In the genomic region with DNA sequence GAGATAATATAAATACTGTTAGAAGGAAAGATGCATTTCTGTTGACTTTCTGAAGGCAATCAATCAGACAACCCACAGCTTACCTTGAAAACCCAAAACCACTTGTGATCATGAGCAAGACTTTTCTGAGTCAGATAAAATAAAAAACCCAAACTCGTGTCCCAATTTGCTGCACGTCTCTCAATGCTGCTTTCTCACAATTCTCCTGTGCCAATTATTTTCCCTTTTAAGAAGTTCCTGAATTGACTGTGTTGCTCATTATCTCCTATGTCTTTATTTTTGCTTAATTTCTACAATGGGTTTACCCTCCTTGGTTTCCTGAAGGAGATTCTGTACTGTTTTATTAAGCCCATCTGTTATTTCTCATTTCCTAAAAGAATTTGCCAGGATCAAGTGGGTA, we compare ENCODE assay signal across 35 cellular contexts.
"Had no signal": no experiment of that assay in that cellular context is flagged by ENCODE, and none has a peak within 500 bp of the region (broad histone marks: within the 10 kb centered on the region; RNA-seq: fewer than 3 reads in every experiment).

No MANE protein-coding gene starts in this region.

- H3K27me3 ChIP-seq: adrenal gland, body of pancreas, brain microvascular endothelial cell, breast epithelium had no signal

- H3K4me1 Mint-ChIP-seq: activated B cell treated with CpG ODN at 0.5 μM for 24 hours; activated CD4-positive, alpha-beta T cell treated with anti-CD3 and anti-CD28 coated beads, Interleukin-2, amount 10 ng/mL, durations not matched to agents 24 days and 14 days; activated naive CD8-positive, alpha-beta T cell treated with anti-CD3 and anti-CD28 coated beads for 36 hours; activated T-helper 17 cell treated with anti-CD3 and anti-CD28 coated beads, Interleukin-2, amount 50 U/mL, for 72 hours had no signal

- H3K36me3 Mint-ChIP-seq: activated CD4-positive, alpha-beta memory T cell treated with anti-CD3 and anti-CD28 coated beads for 36 hours; activated naive CD4-positive, alpha-beta T cell treated with anti-CD3 and anti-CD28 coated beads, Interleukin-2, amount 50 U/mL, for 72 hours; activated naive CD8-positive, alpha-beta T cell treated with anti-CD3 and anti-CD28 coated beads for 36 hours had no signal

- DNase-seq: activated B cell treated with CpG ODN at 0.5 μM for 24 hours; activated CD4-positive, alpha-beta memory T cell treated with anti-CD3 and anti-CD28 coated beads for 36 hours; activated CD4-positive, alpha-beta T cell treated with anti-CD3 and anti-CD28 coated beads for 4 hours; activated CD4-positive, alpha-beta T cell treated with anti-CD3 and anti-CD28 coated beads, Interleukin-2, amount 10 ng/mL, durations not matched to agents 24 days and 14 days; activated CD4-positive, alpha-beta T cell treated with anti-CD3 and anti-CD28 coated beads, Interleukin-2, amount 50 U/mL, for 1 hour; activated CD4-positive, alpha-beta T cell treated with anti-CD3 and anti-CD28 coated beads, Interleukin-2, amount 50 U/mL, for 4 hours; activated CD4-positive, CD25-positive, alpha-beta regulatory T cell treated with anti-CD3 and anti-CD28 coated beads, Interleukin-2, amount 50 U/mL, for 72 hours; activated CD8-positive, alpha-beta memory T cell treated with anti-CD3 and anti-CD28 coated beads, Interleukin-2, amount 50 U/mL, for 4 hours; activated CD8-positive, alpha-beta T cell treated with anti-CD3 and anti-CD28 coated beads for 36 hours; activated effector memory CD4-positive, alpha-beta T cell treated with anti-CD3 and anti-CD28 coated beads, Interleukin-2, amount 50 U/mL, for 16 hours; activated gamma-delta T cell treated with Interleukin-2 at 50 U/mL for 16 hours; activated naive CD4-positive, alpha-beta T cell; activated naive CD4-positive, alpha-beta T cell treated with anti-CD3 and anti-CD28 coated beads for 36 hours; activated naive CD4-positive, alpha-beta T cell treated with anti-CD3 and anti-CD28 coated beads, Interleukin-2, amount 50 U/mL, for 16 hours; activated naive CD8-positive, alpha-beta T cell treated with anti-CD3 and anti-CD28 coated beads for 36 hours; activated T-cell treated with anti-CD3 and anti-CD28 coated beads for 4 hours; activated T-cell treated with anti-CD3 and anti-CD28 coated beads, Interleukin-2, amount 50 U/mL, for 1 hour; activated T-cell treated with anti-CD3 and anti-CD28 coated beads, Interleukin-2, amount 50 U/mL, for 4 hours; activated T-cell treated with anti-CD3 and anti-CD28 coated beads, Interleukin-2, amount 50 U/mL, for 72 hours; adrenal gland; amniotic stem cell; aorta; body of pancreas; brain microvascular endothelial cell; central memory CD4-positive, alpha-beta T cell; T-helper 2 cell; T-helper 9 cell had no signal

- H3K4me1 ChIP-seq: adrenal gland, body of pancreas, breast epithelium had no signal

- H3K4me3 Mint-ChIP-seq: activated B cell treated with CpG ODN at 0.5 μM for 24 hours; activated CD4-positive, alpha-beta memory T cell treated with anti-CD3 and anti-CD28 coated beads for 36 hours; activated CD4-positive, alpha-beta T cell treated with anti-CD3 and anti-CD28 coated beads, Interleukin-2, amount 10 ng/mL, durations not matched to agents 24 days and 14 days; activated CD8-positive, alpha-beta T cell treated with anti-CD3 and anti-CD28 coated beads for 36 hours; activated naive CD4-positive, alpha-beta T cell treated with anti-CD3 and anti-CD28 coated beads for 36 hours; activated naive CD8-positive, alpha-beta T cell treated with anti-CD3 and anti-CD28 coated beads for 36 hours; activated T-cell treated with anti-CD3 and anti-CD28 coated beads, Interleukin-2, amount 50 U/mL, for 4 hours; activated T-cell treated with anti-CD3 and anti-CD28 coated beads, Interleukin-2, amount 50 U/mL, for 72 hours; activated T-helper 1 cell treated with anti-CD3 and anti-CD28 coated beads, Interleukin-12 subunit alpha, Interleukin-12 subunit beta, Interleukin-2, Interleukin-4 antibody, amounts not matched to agents 30 ng/mL and 10 ng/mL and 1 ng/mL, durations not matched to agents 14 hours and 24 hours and 36 hours; activated T-helper 17 cell treated with anti-CD3 and anti-CD28 coated beads, Interleukin-2, amount 50 U/mL, for 72 hours; T-helper 2 cell treated with Interferon-gamma antibody and Interleukin-4, amounts not matched to agents 5 μg/mL and 100 μg/mL, for 36 hours had no signal

- FAIRE-seq: astrocyte, TTC549 had no signal

- H3K27ac Mint-ChIP-seq: activated B cell treated with CpG ODN at 0.5 μM for 24 hours; activated CD4-positive, alpha-beta memory T cell treated with anti-CD3 and anti-CD28 coated beads for 36 hours; activated CD4-positive, alpha-beta T cell treated with anti-CD3 and anti-CD28 coated beads, Interleukin-2, amount 10 ng/mL, durations not matched to agents 24 days and 14 days; activated CD8-positive, alpha-beta T cell treated with anti-CD3 and anti-CD28 coated beads for 36 hours; activated naive CD4-positive, alpha-beta T cell treated with anti-CD3 and anti-CD28 coated beads for 36 hours; activated naive CD4-positive, alpha-beta T cell treated with anti-CD3 and anti-CD28 coated beads, Interleukin-2, amount 50 U/mL, for 72 hours; activated naive CD8-positive, alpha-beta T cell treated with anti-CD3 and anti-CD28 coated beads for 36 hours; activated T-cell treated with anti-CD3 and anti-CD28 coated beads, Interleukin-2, amount 50 U/mL, for 72 hours; activated T-helper 1 cell treated with anti-CD3 and anti-CD28 coated beads, Interleukin-12 subunit alpha, Interleukin-12 subunit beta, Interleukin-2, Interleukin-4 antibody, amounts not matched to agents 30 ng/mL and 10 ng/mL and 1 ng/mL, durations not matched to agents 14 hours and 24 hours and 36 hours; activated T-helper 17 cell treated with anti-CD3 and anti-CD28 coated beads, Interleukin-2, amount 50 U/mL, for 72 hours; T-helper 2 cell treated with Interferon-gamma antibody and Interleukin-4, amounts not matched to agents 5 μg/mL and 100 μg/mL, for 36 hours had no signal

- H3K27me3 Mint-ChIP-seq: activated B cell treated with CpG ODN at 0.5 μM for 24 hours; activated CD4-positive, alpha-beta memory T cell treated with anti-CD3 and anti-CD28 coated beads for 36 hours; activated CD4-positive, alpha-beta T cell treated with anti-CD3 and anti-CD28 coated beads, Interleukin-2, amount 10 ng/mL, durations not matched to agents 24 days and 14 days; activated CD8-positive, alpha-beta T cell treated with anti-CD3 and anti-CD28 coated beads for 36 hours; activated naive CD8-positive, alpha-beta T cell treated with anti-CD3 and anti-CD28 coated beads for 36 hours; activated T-helper 17 cell treated with anti-CD3 and anti-CD28 coated beads, Interleukin-2, amount 50 U/mL, for 72 hours had no signal

- H3K27ac ChIP-seq: adrenal gland, body of pancreas, brain microvascular endothelial cell, breast epithelium, VCaP had no signal

- H3K9me3 Mint-ChIP-seq: activated CD4-positive, alpha-beta T cell treated with anti-CD3 and anti-CD28 coated beads, Interleukin-2, amount 10 ng/mL, durations not matched to agents 24 days and 14 days; activated CD8-positive, alpha-beta T cell treated with anti-CD3 and anti-CD28 coated beads for 36 hours; activated naive CD4-positive, alpha-beta T cell treated with anti-CD3 and anti-CD28 coated beads for 36 hours; T-helper 2 cell treated with Interferon-gamma antibody and Interleukin-4, amounts not matched to agents 5 μg/mL and 100 μg/mL, for 36 hours had no signal

- H3K9me3 ChIP-seq: adrenal gland, body of pancreas, breast epithelium had no signal

- H3K36me3 ChIP-seq: adrenal gland, brain microvascular endothelial cell, breast epithelium had no signal

- ATAC-seq: activated CD8-positive, alpha-beta T cell treated with anti-CD3 and anti-CD28 coated beads for 36 hours; activated naive CD4-positive, alpha-beta T cell treated with anti-CD3 and anti-CD28 coated beads, Interleukin-2, amount 50 U/mL, for 72 hours; activated T-cell treated with anti-CD3 and anti-CD28 coated beads, Interleukin-2, amount 50 U/mL, for 4 hours; activated T-cell treated with anti-CD3 and anti-CD28 coated beads, Interleukin-2, amount 50 U/mL, for 72 hours; activated T-helper 17 cell treated with anti-CD3 and anti-CD28 coated beads, Interleukin-2, amount 50 U/mL, for 72 hours; body of pancreas had no signal

- H3K4me3 ChIP-seq: adrenal gland, body of pancreas, breast epithelium had no signal
